17 cellular contexts compared by ENCODE assay signal in genomic region chr14:68372363-68372762, GRCh38.
DNase-seq lines count a peak whose midpoint lies in the region; ATAC-seq, FAIRE-seq and TF ChIP-seq lines count a peak whose summit lies in the region.
"Had no signal": no experiment of that assay in that cellular context is flagged by ENCODE, and none has a peak within 500 bp of the region (broad histone marks: within the 10 kb centered on the region; RNA-seq: fewer than 3 reads in every experiment).

No MANE protein-coding gene starts in this region.

- TF ChIP-seq RAD21 in H1 (IDR thresholded peaks at IDR 0.05 in 1 of 2, conservative IDR thresholded peaks at IDR 0.05 in 1 of 2; ENCODE audit: low read depth in 2 of 2, low read length in 2 of 2): no peak

- H3K36me3 Mint-ChIP-seq in IgD-negative memory B cell (peaks cover 2% of the 10 kb centered on the region), neural crest cell (ENCODE audit: low read depth) (no peaks in the 10 kb centered on the region)
- H3K36me3 Mint-ChIP-seq in CD4-positive, alpha-beta memory T cell: peaks cover 0 to 12% of the 10 kb centered on the region in 2 donors

- H3K4me1 ChIP-seq in DOHH2 (ENCODE audit: control insufficient read depth, low read length) (peaks cover 99% of the 10 kb centered on the region), H1 (replicated peaks in 1 of 4; ENCODE audit: control insufficient read depth in 3 of 4, insufficient read depth in 4 of 4, low read length in 3 of 4) (peaks cover 0 to 5% (median 3%) of the 10 kb centered on the region in 4 experiments; a peak in 3 of 7 replicates), pancreas (peaks cover 0 to 6% (median 0%) of the 10 kb centered on the region in 3 donors)
- peaks cover 68% of the 10 kb centered on the region for H3K4me1 ChIP-seq in CD4-positive, alpha-beta memory T cell (ENCODE audit: insufficient read depth, low read length)

- no peak overlapping the region for H2AFZ ChIP-seq in H1 (ENCODE audit: low read length)

- no peak overlapping the region for H4K8ac ChIP-seq in H1 (ENCODE audit: extremely low read depth, insufficient read depth, low read length)

- peaks cover 50 to 76% (median 72%) of the 10 kb centered on the region in 3 donors for H3K4me1 Mint-ChIP-seq in IgD-negative memory B cell
- H3K4me1 Mint-ChIP-seq in neural crest cell: peaks cover 68% of the 10 kb centered on the region
- peaks cover 39 to 83% (median 62%) of the 10 kb centered on the region in 4 donors for H3K4me1 Mint-ChIP-seq in CD4-positive, alpha-beta memory T cell

- no peaks in the 10 kb centered on the region for H3K9me2 ChIP-seq in DOHH2 (replicated peaks; ENCODE audit: control insufficient read depth, low read length)

- no peaks in the 10 kb centered on the region for H4K20me1 ChIP-seq in DOHH2 (ENCODE audit: control insufficient read depth, insufficient read depth, low read depth, low read length)
- H4K20me1 ChIP-seq in H1 (replicated peaks in 1 of 2; ENCODE audit: control insufficient read depth in 1 of 2, insufficient read depth in 2 of 2, low read length in 2 of 2): no peaks in the 10 kb centered on the region

- H3K18ac ChIP-seq in H1 (ENCODE audit: extremely low read depth, low read length): no peak overlapping the region

- H4K5ac ChIP-seq in H1 (ENCODE audit: insufficient read length, low read depth, low read length): no peak overlapping the region

- peaks cover 13% of the 10 kb centered on the region for H3F3A ChIP-seq in DOHH2 (ENCODE audit: control insufficient read depth, insufficient read depth)

- TF ChIP-seq POLR2A in H1 (IDR thresholded peaks at IDR 0.05; ENCODE audit: control extremely low read depth in 1 of 2, low read depth in 2 of 2, low read length in 2 of 2): no peak

- H3K4me3 ChIP-seq in DOHH2 (ENCODE audit: low read length) (no peak overlapping the region), H1 (ENCODE audit: extremely low read depth in 1 of 4, insufficient read depth in 2 of 4, low read depth in 3 of 4, low read length in 4 of 4) (no peak overlapping the region), pancreas (no peak overlapping the region)
- H3K4me3 ChIP-seq in CD4-positive, alpha-beta memory T cell (ENCODE audit: low read length in 2 of 2): no peak overlapping the region

- peak overlapping the region; percentile 89 for H3K27ac ChIP-seq in DOHH2 (ENCODE audit: low read depth, low read length)
- H3K27ac ChIP-seq in H1 (ENCODE audit: low read depth, low read length): no peak overlapping the region
- no peak overlapping the region for H3K27ac ChIP-seq in CD4-positive, alpha-beta memory T cell (ENCODE audit: low read depth, low read length)
- H3K27ac ChIP-seq in pancreas: no peak overlapping the region
- H3K27ac ChIP-seq: RWPE1 had no signal

- H4K91ac ChIP-seq in H1 (replicated peaks; ENCODE audit: insufficient read length, low read length): no peak overlapping the region

- H3K14ac ChIP-seq in H1 (ENCODE audit: insufficient read length): no peak overlapping the region

- H3K36me3 ChIP-seq in DOHH2 (ENCODE audit: control insufficient read depth, low read length) (peaks cover 3% of the 10 kb centered on the region; the same call in 1 of the 2 replicates), H1 (ENCODE audit: control insufficient read depth in 2 of 4, insufficient read depth in 4 of 4, low read length in 3 of 4) (no peaks in the 10 kb centered on the region), pancreas (no peaks in the 10 kb centered on the region)
- no peaks in the 10 kb centered on the region for H3K36me3 ChIP-seq in CD4-positive, alpha-beta memory T cell (ENCODE audit: insufficient read depth, low read length)

- H2BK5ac ChIP-seq in H1 (ENCODE audit: low read depth, low read length): no peak overlapping the region

- no peak overlapping the region for H2BK12ac ChIP-seq in H1 (ENCODE audit: low read depth, low read length)

- H2BK20ac ChIP-seq in H1 (ENCODE audit: low read length): no peak overlapping the region

- 20% methylated on average over 2 of the region's 2 CpGs; no CpG with 5 or more reads in 1 of the 2 experiments for WGBS in H1 (ENCODE audit: extremely low coverage in 1 of 2, insufficient coverage in 1 of 2, insufficient read length in 1 of 2, insufficient replicate concordance in 2 of 2, low coverage in 1 of 2, low lambda C conversion rate in 2 of 2, missing lambda C conversion rate in 1 of 2), 2 experiments
- 93 to 99% methylated on average over 2 of the region's 2 CpGs for WGBS in pancreas, 2 donors

- H3K23me2 ChIP-seq in H1 (ENCODE audit: low read depth, low read length): no peaks in the 10 kb centered on the region

- no peaks in the 10 kb centered on the region for H3K27me3 ChIP-seq in DOHH2 (ENCODE audit: control insufficient read depth, low read length)
- no peaks in the 10 kb centered on the region for H3K27me3 ChIP-seq in H1 (replicated peaks in 1 of 4; ENCODE audit: control insufficient read depth in 3 of 4, extremely low read depth in 1 of 4, insufficient read depth in 3 of 4, low read length in 3 of 4)
- no peaks in the 10 kb centered on the region for H3K27me3 ChIP-seq in CD4-positive, alpha-beta memory T cell (ENCODE audit: insufficient read depth, low read length)
- no peaks in the 10 kb centered on the region for H3K27me3 ChIP-seq in pancreas

- no peak overlapping the region for H2AK5ac ChIP-seq in H1 (ENCODE audit: low read depth, low read length)

- no peaks in the 10 kb centered on the region for H3K79me1 ChIP-seq in H1 (ENCODE audit: low read depth, low read length)

- CTCF ChIA-PET in H1 (lab: Charles Lee; ENCODE audit: partially characterized antibody): interaction anchor here (1.1 to 1.5 kb wide), 4 partner anchors 9 to 160 kb away, joined by 3 to 6 read pairs (median 4); no protein-coding TSS in a partner anchor
- CTCF ChIA-PET in CD4-positive, alpha-beta memory T cell (lab: Charles Lee; ENCODE audit: partially characterized antibody): interaction anchor here (0.8 kb wide), 1 partner anchor 442 kb away, joined by 3 read pairs; no protein-coding TSS in a partner anchor

- H3K4ac ChIP-seq in H1 (replicated peaks; ENCODE audit: insufficient read length, low read depth, low read length): no peak overlapping the region

- ATAC-seq in pancreas: no peak

- intact Hi-C loops in CD4-positive, alpha-beta memory T cell (cut with micrococcal nuclease): no loop called here
- intact Hi-C loops in pancreas (cut with DNase I): no loop called here

- H3K27me3 Mint-ChIP-seq in IgD-negative memory B cell: no peaks in the 10 kb centered on the region
- no peaks in the 10 kb centered on the region for H3K27me3 Mint-ChIP-seq in neural crest cell (ENCODE audit: low read depth)
- H3K27me3 Mint-ChIP-seq in CD4-positive, alpha-beta memory T cell: no peaks in the 10 kb centered on the region
- H3K27me3 Mint-ChIP-seq: CD4-positive, alpha-beta T cell had no signal

- H3K56ac ChIP-seq in H1 (replicated peaks; ENCODE audit: insufficient read length, low read depth, low read length): no peak overlapping the region

- TF ChIP-seq CTCF in DOHH2 (IDR thresholded peaks at IDR 0.05; ENCODE audit: low read depth, low read length, poor library complexity, severe bottlenecking): no peak
- TF ChIP-seq CTCF in H1 (IDR thresholded peaks at IDR 0.05; ENCODE audit: control extremely low read depth in 1 of 3, insufficient read depth in 1 of 3, low read depth in 1 of 3, low read length in 3 of 3): no peak
- TF ChIP-seq CTCF in neural crest cell (conservative IDR thresholded peaks at IDR 0.05): no peak
- no peak for TF ChIP-seq CTCF in pancreas (IDR thresholded peaks at IDR 0.05)

- no peak for TF ChIP-seq EP300 in H1 (IDR thresholded peaks at IDR 0.05; ENCODE audit: borderline replicate concordance in 1 of 2, low read depth in 2 of 2, low read length in 2 of 2)

- H3K4me3 Mint-ChIP-seq in IgD-negative memory B cell: peak overlapping the region in 1 of 4 donors; percentile 28
- no peak overlapping the region for H3K4me3 Mint-ChIP-seq in neural crest cell
- no peak overlapping the region for H3K4me3 Mint-ChIP-seq in CD4-positive, alpha-beta memory T cell
- H3K4me3 Mint-ChIP-seq: CD4-positive, alpha-beta T cell; H9 had no signal

- no peaks in the 10 kb centered on the region for H3K79me2 ChIP-seq in DOHH2 (ENCODE audit: control insufficient read depth, low read length)
- H3K79me2 ChIP-seq in H1 (ENCODE audit: control insufficient read depth in 1 of 2, insufficient read depth in 2 of 2, low read length in 2 of 2): no peaks in the 10 kb centered on the region

- POLR2A ChIA-PET in H1 (lab: Charles Lee; ENCODE audit: partially characterized antibody): interaction anchor here (1.2 kb wide), 1 partner anchor 10 kb away, joined by 4 read pairs; no protein-coding TSS in a partner anchor
- POLR2A ChIA-PET in CD4-positive, alpha-beta memory T cell (lab: Charles Lee; ENCODE audit: partially characterized antibody): interaction anchor here (1.7 to 3.4 kb wide), 2 partner anchors 313 to 418 kb away, joined by 4 to 25 read pairs; partner anchors contain the start of gene ZFP36L1

- H3K4me2 ChIP-seq in DOHH2 (ENCODE audit: low read length) (no peak overlapping the region), H1 (ENCODE audit: insufficient read depth in 1 of 2, low read depth in 2 of 2, low read length in 2 of 2) (no peak overlapping the region)

- H3K9ac ChIP-seq in H1 (replicated peaks in 1 of 4; ENCODE audit: extremely low read depth in 1 of 4, low read depth in 3 of 4, low read length in 3 of 4): no peak overlapping the region

- H2BK120ac ChIP-seq in H1 (replicated peaks; ENCODE audit: low read depth, low read length): no peak overlapping the region

- no peak overlapping the region for H3K23ac ChIP-seq in H1 (ENCODE audit: insufficient read length)

- H2BK15ac ChIP-seq in H1 (ENCODE audit: low read length): no peak overlapping the region

- H3K9me3 ChIP-seq in DOHH2 (ENCODE audit: control insufficient read depth, insufficient read depth, low read length) (no peaks in the 10 kb centered on the region), H1 (ENCODE audit: insufficient read depth in 2 of 2, low read depth in 1 of 2, low read length in 1 of 2) (no peaks in the 10 kb centered on the region), pancreas (no peaks in the 10 kb centered on the region)
- H3K9me3 ChIP-seq in CD4-positive, alpha-beta memory T cell (ENCODE audit: control insufficient read depth in 1 of 2, low read length in 2 of 2): no peaks in the 10 kb centered on the region

- DNase-seq in H1 (ENCODE audit: low read depth in 1 of 2, low spot score in 2 of 2): no peak
- DNase-seq in neural crest cell (ENCODE audit: low read depth, low spot score): no peak
- no peak for DNase-seq in stimulated activated naive CD4-positive, alpha-beta T cell (lab: John Stamatoyannopoulos, UW)
- DNase-seq in CD4-positive, alpha-beta memory T cell: no peak
- no peak for DNase-seq in pancreas
- DNase-seq: ACHN; CD4-positive, alpha-beta T cell; DMS79 treated with DMSO at 0.1 percent for 48 hours; H9; IMR-90; NCI-H1436; NCI-H2081; NCI-H510A treated with DMSO at 0.1 percent for 48 hours had no signal

- FAIRE-seq in H1 (lab: Jason Lieb, UNC) (peak; percentile 91), pancreas (lab: Jason Lieb, UNC) (no peak)
- FAIRE-seq: D721Med had no signal

- H3K9me3 Mint-ChIP-seq in IgD-negative memory B cell (peaks cover 0 to 6% (median 0%) of the 10 kb centered on the region in 3 donors), neural crest cell (peaks cover 9% of the 10 kb centered on the region)
- H3K9me3 Mint-ChIP-seq in CD4-positive, alpha-beta memory T cell: peaks cover 0 to 6% (median 1%) of the 10 kb centered on the region in 8 donors
- H3K9me3 Mint-ChIP-seq: CD4-positive, alpha-beta T cell had no signal

- H3K27ac Mint-ChIP-seq in IgD-negative memory B cell (peak overlapping the region; percentile 44 to 92 (median 65)), neural crest cell (ENCODE audit: unreplicated experiment) (peak overlapping the region; percentile 43)
- no peak overlapping the region for H3K27ac Mint-ChIP-seq in CD4-positive, alpha-beta memory T cell
- H3K27ac Mint-ChIP-seq: CD4-positive, alpha-beta T cell had no signal

Comparison
In these comparisons a context has a peak if more than half of its experiments do, and no peak if none do; other contexts are left out.
1. H3K27ac Mint-ChIP-seq: peak in IgD-negative memory B cell (3 of 3) and neural crest cell (single experiment); none in CD4-positive, alpha-beta memory T cell (0 of 7).